27 cellular contexts compared by ENCODE assay signal in genomic region chr17:72571813-72572396, GRCh38.
DNase-seq lines count a peak whose midpoint lies in the region; ATAC-seq and TF ChIP-seq lines count a peak whose summit lies in the region.
"Had no signal": no experiment of that assay in that cellular context is flagged by ENCODE, and none has a peak within 500 bp of the region (broad histone marks: within the 10 kb centered on the region; RNA-seq: fewer than 3 reads in every experiment).

No MANE protein-coding gene starts in this region.

- peaks cover 100% of the 10 kb centered on the region for H3K79me2 ChIP-seq in MM.1S (ENCODE audit: low read length)

- H3K27me3 ChIP-seq in neuronal stem cell (ENCODE audit: control insufficient read depth in 3 of 3, insufficient read depth in 3 of 3, low read depth in 1 of 3, low read length in 3 of 3) (no peaks in the 10 kb centered on the region), MM.1S (replicated peaks; ENCODE audit: insufficient read depth, low read length) (no peaks in the 10 kb centered on the region), left ventricle myocardium inferior (ENCODE audit: low read depth) (peaks cover 100% of the 10 kb centered on the region)
- H3K27me3 ChIP-seq: ascending aorta; BLaER1 treated with 17β-estradiol and CSF1 and Interleukin-3, amounts not matched to agents 10 nM and 100 nM; thyroid gland had no signal

- H2AFZ ChIP-seq in neuronal stem cell (ENCODE audit: low read length) (no peak overlapping the region), MM.1S (ENCODE audit: low read length) (no peak overlapping the region)

- peak overlapping the region; percentile 96 for H2AK5ac ChIP-seq in neuronal stem cell (ENCODE audit: low read depth, low read length)

- H3K27ac Mint-ChIP-seq in T-cell, result no peak overlapping the region
- H3K27ac Mint-ChIP-seq: activated naive CD8-positive, alpha-beta T cell treated with anti-CD3 and anti-CD28 coated beads, Interleukin-2, amount 10 ng/mL, durations not matched to agents 7 days and 5 days; activated T-cell treated with anti-CD3 and anti-CD28 coated beads, Interleukin-2, amount 50 U/mL, for 24 hours; dendritic cell treated with granulocyte-macrophage colony-stimulating factor and Interleukin-4, amounts not matched to agents 40 ng/mL and 50 ng/mL, for 4 days had no signal

- ATAC-seq in T-cell (replicated peaks in 1 of 4), result no peak
- ATAC-seq: left cardiac atrium; stimulated activated naive CD8-positive, alpha-beta T cell treated with anti-CD3 and anti-CD28 coated beads, Interleukin-15, amount 100 ng/mL, for 72 hours had no signal

- H2BK5ac ChIP-seq in neuronal stem cell (ENCODE audit: low read length), result no peak overlapping the region

- no CpG with 5 or more reads among the region's 9 CpGs for WGBS in neuronal stem cell (ENCODE audit: extremely low coverage in 2 of 2, insufficient read length in 2 of 2, insufficient replicate concordance in 1 of 2), 2 donors

- H3F3A ChIP-seq in MM.1S (ENCODE audit: insufficient read depth, low read length), result no peaks in the 10 kb centered on the region

- H3K4me2 ChIP-seq in neuronal stem cell (ENCODE audit: insufficient read depth, low read length, poor library complexity, severe bottlenecking), result no peak overlapping the region
- H3K4me2 ChIP-seq in MM.1S (ENCODE audit: low read depth, low read length), result no peak overlapping the region
- H3K4me2 ChIP-seq: BLaER1 treated with 17β-estradiol and CSF1 and Interleukin-3, amounts not matched to agents 10 nM and 100 nM; SK-N-SH had no signal

- no peak overlapping the region for H4K91ac ChIP-seq in neuronal stem cell (ENCODE audit: low read depth, low read length, poor library complexity)

- no peak overlapping the region for H4K8ac ChIP-seq in neuronal stem cell (ENCODE audit: low read depth, low read length)

- peaks cover 3% of the 10 kb centered on the region for H3K79me1 ChIP-seq in neuronal stem cell (ENCODE audit: low read depth, low read length)

- H3K4me3 ChIP-seq in neuronal stem cell (ENCODE audit: low read length in 2 of 2) (no peak overlapping the region), MM.1S (ENCODE audit: low read length) (no peak overlapping the region), left ventricle myocardium inferior (no peak overlapping the region)
- H3K4me3 ChIP-seq: ascending aorta; BLaER1 treated with 17β-estradiol and CSF1 and Interleukin-3, amounts not matched to agents 10 nM and 100 nM; esophagus squamous epithelium; thyroid gland had no signal

- peaks cover 0 to 6% (median 0%) of the 10 kb centered on the region in 3 donors for H3K4me1 Mint-ChIP-seq in T-cell
- H3K4me1 Mint-ChIP-seq: activated naive CD8-positive, alpha-beta T cell treated with anti-CD3 and anti-CD28 coated beads, Interleukin-2, amount 10 ng/mL, durations not matched to agents 7 days and 5 days; stimulated activated naive CD8-positive, alpha-beta T cell treated with anti-CD3 and anti-CD28 coated beads, Interleukin-15, amount 100 ng/mL, for 72 hours had no signal

- intact Hi-C loops in left ventricle myocardium inferior (cut with micrococcal nuclease), result no loop called here

- H3K36me3 Mint-ChIP-seq in T-cell, result no peaks in the 10 kb centered on the region
- H3K36me3 Mint-ChIP-seq: activated naive CD8-positive, alpha-beta T cell treated with anti-CD3 and anti-CD28 coated beads, Interleukin-2, amount 10 ng/mL, durations not matched to agents 7 days and 5 days had no signal

- no peak overlapping the region for H3K23ac ChIP-seq in neuronal stem cell (ENCODE audit: low read depth, low read length, poor library complexity)

- peak overlapping the region; percentile 88 for H3K18ac ChIP-seq in neuronal stem cell (ENCODE audit: low read length)

- CTCF ChIA-PET in T-cell (lab: Charles Lee), result no interaction called here

- no peak overlapping the region for H3K4me3 Mint-ChIP-seq in T-cell
- H3K4me3 Mint-ChIP-seq: activated naive CD8-positive, alpha-beta T cell treated with anti-CD3 and anti-CD28 coated beads, Interleukin-2, amount 10 ng/mL, durations not matched to agents 7 days and 5 days; activated T-cell treated with anti-CD3 and anti-CD28 coated beads, Interleukin-2, amount 50 U/mL, for 24 hours; dendritic cell treated with granulocyte-macrophage colony-stimulating factor and Interleukin-4, amounts not matched to agents 40 ng/mL and 50 ng/mL, for 4 days; stimulated activated naive CD8-positive, alpha-beta T cell treated with anti-CD3 and anti-CD28 coated beads, Interleukin-15, amount 100 ng/mL, for 72 hours had no signal

- peaks cover 13 to 52% of the 10 kb centered on the region in 2 donors for H3K4me1 ChIP-seq in neuronal stem cell (ENCODE audit: control insufficient read depth in 2 of 2, insufficient read depth in 1 of 2, low read depth in 1 of 2, low read length in 2 of 2)
- H3K4me1 ChIP-seq in MM.1S (ENCODE audit: low read length), result peaks cover 7% of the 10 kb centered on the region; the same call in 1 of the 2 replicates
- H3K4me1 ChIP-seq in left ventricle myocardium inferior, result no peaks in the 10 kb centered on the region
- H3K4me1 ChIP-seq: ascending aorta, thyroid gland had no signal

- no peak overlapping the region for H3K14ac ChIP-seq in neuronal stem cell (ENCODE audit: low read length)

- POLR2A ChIA-PET in T-cell (lab: Charles Lee), result no interaction called here

- no peaks in the 10 kb centered on the region for H3K36me3 ChIP-seq in neuronal stem cell (replicated peaks in 1 of 2; ENCODE audit: control insufficient read depth in 2 of 2, insufficient read depth in 2 of 2, low read length in 2 of 2)
- no peaks in the 10 kb centered on the region for H3K36me3 ChIP-seq in MM.1S (replicated peaks; ENCODE audit: insufficient read depth, low read length)
- H3K36me3 ChIP-seq in left ventricle myocardium inferior, result no peaks in the 10 kb centered on the region
- H3K36me3 ChIP-seq: ascending aorta; BLaER1 treated with 17β-estradiol and CSF1 and Interleukin-3, amounts not matched to agents 10 nM and 100 nM; esophagus squamous epithelium; thyroid gland had no signal

- H3K9ac ChIP-seq in neuronal stem cell (ENCODE audit: low read depth, low read length, poor library complexity) (no peak overlapping the region), MM.1S (ENCODE audit: low read length) (no peak overlapping the region)
- H3K9ac ChIP-seq: BLaER1 treated with 17β-estradiol and CSF1 and Interleukin-3, amounts not matched to agents 10 nM and 100 nM; SK-N-SH had no signal

- no peaks in the 10 kb centered on the region for H3K9me3 Mint-ChIP-seq in T-cell
- H3K9me3 Mint-ChIP-seq: activated naive CD8-positive, alpha-beta T cell treated with anti-CD3 and anti-CD28 coated beads, Interleukin-2, amount 10 ng/mL, durations not matched to agents 7 days and 5 days; activated T-cell treated with anti-CD3 and anti-CD28 coated beads, Interleukin-2, amount 50 U/mL, for 24 hours; dendritic cell treated with granulocyte-macrophage colony-stimulating factor and Interleukin-4, amounts not matched to agents 40 ng/mL and 50 ng/mL, for 4 days; stimulated activated naive CD8-positive, alpha-beta T cell treated with anti-CD3 and anti-CD28 coated beads, Interleukin-15, amount 100 ng/mL, for 72 hours had no signal

- peaks cover 15% of the 10 kb centered on the region; the same call in 1 of the 2 replicates for H4K20me1 ChIP-seq in MM.1S (ENCODE audit: insufficient read depth, low read length)
- H4K20me1 ChIP-seq: BLaER1 treated with 17β-estradiol and CSF1 and Interleukin-3, amounts not matched to agents 10 nM and 100 nM had no signal

- peak overlapping the region; percentile 21 for H2BK120ac ChIP-seq in neuronal stem cell (ENCODE audit: low read depth, low read length)

- peak overlapping the region; percentile 63 for H2BK15ac ChIP-seq in neuronal stem cell (ENCODE audit: low read length)

- TF ChIP-seq CTCF in MM.1S (IDR thresholded peaks at IDR 0.05; ENCODE audit: low read length), result no peak
- no peak for TF ChIP-seq CTCF in left ventricle myocardium inferior (IDR thresholded peaks at IDR 0.05; ENCODE audit: borderline replicate concordance)

- peaks cover 18 to 28% of the 10 kb centered on the region in 2 donors for H3K27me3 Mint-ChIP-seq in T-cell

- DNase-seq in COLO668 (lab: John Stamatoyannopoulos, UW; ENCODE audit: unreplicated experiment) (peak; percentile 25), NCI-H526 treated with DMSO at 0.1 percent for 48 hours (lab: John Stamatoyannopoulos, UW) (peak; percentile 19), caudate nucleus (lab: John Stamatoyannopoulos, UW) (no peak), neuronal stem cell (ENCODE audit: low spot score) (no peak), MM.1S (no peak), T-cell (no peak), left ventricle myocardium inferior (no peak)
- DNase-seq: activated CD4-positive, alpha-beta T cell treated with anti-CD3 and anti-CD28 coated beads for 48 hours; activated gamma-delta T cell; activated naive CD8-positive, alpha-beta T cell treated with anti-CD3 and anti-CD28 coated beads, Interleukin-2, amount 10 ng/mL, durations not matched to agents 7 days and 5 days; activated T-cell treated with anti-CD3 and anti-CD28 coated beads, Interleukin-2, amount 50 U/mL, for 24 hours; central memory CD4-positive, alpha-beta T cell; esophagus squamous epithelium; left cardiac atrium; mesenchymal stem cell; NCI-H1092; NCI-H187 treated with DMSO at 0.1 percent for 48 hours; NCI-H82; SK-N-SH; small intestine; stimulated activated CD4-positive, alpha-beta T cell treated with anti-CD3 and anti-CD28 coated beads, Interleukin-1b, Interleukin-23, amount 100 ng/mL, for 48 hours; stimulated activated CD8-positive, alpha-beta memory T cell treated with anti-CD3 and anti-CD28 coated beads, Interleukin-4, amount 100 ng/mL, for 48 hours; stimulated activated naive CD8-positive, alpha-beta T cell treated with anti-CD3 and anti-CD28 coated beads, Interleukin-15, amount 100 ng/mL, for 72 hours; thyroid gland had no signal

- H3K9me3 ChIP-seq in neuronal stem cell (replicated peaks in 1 of 2; ENCODE audit: control insufficient read depth in 2 of 2, insufficient read depth in 1 of 2, low read depth in 1 of 2, low read length in 2 of 2) (no peaks in the 10 kb centered on the region), MM.1S (replicated peaks; ENCODE audit: insufficient read depth, low read length) (no peaks in the 10 kb centered on the region), left ventricle myocardium inferior (replicated peaks) (no peaks in the 10 kb centered on the region)
- H3K9me3 ChIP-seq: ascending aorta; BLaER1 treated with 17β-estradiol and CSF1 and Interleukin-3, amounts not matched to agents 10 nM and 100 nM; esophagus squamous epithelium; SK-N-SH; thyroid gland had no signal

- no peak overlapping the region for H3K4ac ChIP-seq in neuronal stem cell (ENCODE audit: low read length)

- no peaks in the 10 kb centered on the region for H3K9me2 ChIP-seq in MM.1S (replicated peaks; ENCODE audit: insufficient read depth, low read length)
- H3K9me2 ChIP-seq: SK-N-SH had no signal

- H3K27ac ChIP-seq in caudate nucleus (ENCODE audit: low read depth, low read length), result peak overlapping the region; percentile 44
- H3K27ac ChIP-seq in neuronal stem cell (replicated peaks; ENCODE audit: low read length), result no peak overlapping the region
- H3K27ac ChIP-seq in MM.1S (ENCODE audit: low read length), result no peak overlapping the region
- no peak overlapping the region for H3K27ac ChIP-seq in left ventricle myocardium inferior (replicated peaks)
- H3K27ac ChIP-seq: ascending aorta; BLaER1 treated with 17β-estradiol and CSF1 and Interleukin-3, amounts not matched to agents 10 nM and 100 nM; esophagus squamous epithelium; thyroid gland had no signal

- no peak overlapping the region for H2BK12ac ChIP-seq in neuronal stem cell (ENCODE audit: low read length)

Comparison
In these comparisons a context has a peak if more than half of its experiments do, and no peak if none do; other contexts are left out.
1. DNase-seq: peak in COLO668 (single experiment) and NCI-H526 treated with DMSO at 0.1 percent for 48 hours (single experiment); none in caudate nucleus (0 of 61), neuronal stem cell (single experiment), MM.1S (single experiment), T-cell (0 of 34) and left ventricle myocardium inferior (single experiment).